Comparison of ENCODE assay signal across 7 cellular contexts in the genomic region with DNA sequence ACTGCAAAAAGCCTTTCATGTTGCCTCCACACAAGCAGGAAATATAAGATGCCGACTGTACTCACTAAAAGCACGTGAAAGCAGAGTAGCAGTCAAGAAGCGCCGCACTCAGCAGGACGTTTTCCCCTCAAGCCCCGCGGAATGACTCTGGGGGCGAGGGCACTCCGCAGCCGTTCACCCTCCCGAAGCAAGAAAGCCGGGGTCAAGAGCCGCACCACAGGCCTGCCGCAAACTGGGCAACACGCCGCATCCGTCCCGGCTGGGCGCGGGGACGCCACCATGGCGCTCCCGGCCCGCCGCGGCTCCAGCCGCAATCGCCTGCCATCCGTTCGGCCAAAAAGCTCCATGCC.
DNase-seq lines count a peak whose midpoint lies in the region; ATAC-seq lines count a peak whose summit lies in the region.

No MANE protein-coding gene starts in this region.

- H3K9me3 ChIP-seq in HAP-1 (no peaks in the 10 kb centered on the region), iPS-18c (ENCODE audit: control insufficient read depth, insufficient read depth, low read length) (no peaks in the 10 kb centered on the region)

- peaks cover 53% of the 10 kb centered on the region for H3K36me3 ChIP-seq in HAP-1 (replicated peaks)

- in situ Hi-C loops in HAP-1 (cut with MboI; ENCODE audit: low sequenced_read_pairs) (no loop called here), KBM-7 (cut with MboI; ENCODE audit: low pct_unique_long_range_greater_than_20kb, low sequenced_read_pairs) (no loop called here)

- DNase-seq in HAP-1 (ENCODE audit: low spot score in 2 of 2) (no peak), MV-4-11 (lab: John Stamatoyannopoulos, UW) (peak; percentile 41), KBM-7 (no peak)
- peak; percentile 49 for DNase-seq in stimulated activated CD4-positive, alpha-beta T cell treated with anti-CD3 and anti-CD28 coated beads, Interleukin-4, amount 100 ng/mL, for 24 hours

- H3K4me1 ChIP-seq in HAP-1, result peaks cover 16% of the 10 kb centered on the region

- H3K27me3 ChIP-seq in HAP-1 (ENCODE audit: low read depth), result no peaks in the 10 kb centered on the region

- peak overlapping the region; percentile 88 for H3K4me3 ChIP-seq in HAP-1
- peak overlapping the region; percentile 98 for H3K4me3 ChIP-seq in iPS-18c (ENCODE audit: insufficient read depth, low read depth, low read length)

- peak overlapping the region; percentile 85 for H3K27ac ChIP-seq in angular gyrus (ENCODE audit: low read depth, low read length)

- ATAC-seq in GM18519 (IDR thresholded peaks at IDR 0.05; ENCODE audit: low FRiP score, unreplicated experiment), result peak; percentile 4

Comparison
In these comparisons a context has a peak if more than half of its experiments do, and no peak if none do; other contexts are left out.
1. DNase-seq: peak in MV-4-11 (single experiment) and stimulated activated CD4-positive, alpha-beta T cell treated with anti-CD3 and anti-CD28 coated beads, Interleukin-4, amount 100 ng/mL, for 24 hours (single experiment); none in HAP-1 (0 of 2) and KBM-7 (single experiment).